In the genomic region with DNA sequence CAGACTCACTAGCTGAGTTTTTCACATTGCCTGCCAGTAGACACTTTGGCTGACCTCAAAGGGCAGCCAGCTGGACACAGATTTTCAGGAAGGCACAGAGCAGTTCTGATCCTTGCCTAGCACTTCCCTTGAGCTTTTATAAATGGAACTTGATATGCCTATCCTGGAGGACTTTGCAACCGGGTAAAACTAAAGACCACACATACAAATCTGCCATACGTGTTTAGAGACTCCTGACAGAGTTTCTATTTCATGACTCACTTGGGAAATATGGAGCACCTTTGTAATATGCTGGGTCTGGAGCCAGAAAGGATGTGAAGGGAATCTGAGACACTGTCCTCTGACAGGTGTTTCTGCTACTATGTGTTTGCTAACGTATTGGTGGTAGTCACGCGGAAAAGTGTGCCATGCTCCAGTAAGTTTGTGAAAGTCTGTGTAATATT, we compare ENCODE assay signal across 9 cellular contexts. TPM values are rescaled to one million over a fixed set of nuclear protein-coding genes. Genes with fewer than 3 reads are reported as not detected.
A peak's percentile ranks its signal among the peaks of the same experiment; 100 is the strongest.
DNase-seq lines count a peak whose midpoint lies in the region; ATAC-seq and TF ChIP-seq lines count a peak whose summit lies in the region.
"Had no signal": no experiment of that assay in that cellular context is flagged by ENCODE, and none has a peak within 500 bp of the region (broad histone marks: within the 10 kb centered on the region; RNA-seq: fewer than 3 reads in every experiment).

No MANE protein-coding gene starts in this region.

- H3K4me1 ChIP-seq in SJSA1 (replicated peaks) (peaks cover 19% of the 10 kb centered on the region), prostate gland (replicated peaks) (no peaks in the 10 kb centered on the region)
- H3K4me1 ChIP-seq: lower lobe of right lung had no signal

- H3K4me3 ChIP-seq in SJSA1 (no peak overlapping the region), prostate gland (no peak overlapping the region)
- H3K4me3 ChIP-seq: lower lobe of right lung had no signal

- intact Hi-C loops in prostate gland (cut with DNase I) = no loop called here

- H3K36me3 ChIP-seq in SJSA1 (no peaks in the 10 kb centered on the region), prostate gland (no peaks in the 10 kb centered on the region)
- H3K36me3 ChIP-seq: lower lobe of right lung had no signal

- DNase-seq in SJSA1 (ENCODE audit: low read depth in 1 of 2, low spot score in 2 of 2) (peak in 1 of 2 experiments; percentile 37), prostate gland (ENCODE audit: low spot score) (peak; percentile 47), Kasumi-1 (lab: John Stamatoyannopoulos, UW) (no peak), 8988T (no peak)
- DNase-seq in central memory CD4-positive, alpha-beta T cell = no peak
- no peak for DNase-seq in stimulated activated naive CD4-positive, alpha-beta T cell (lab: John Stamatoyannopoulos, UW)
- DNase-seq: lower lobe of right lung had no signal

- no peak for TF ChIP-seq POLR2A in prostate gland (IDR thresholded peaks at IDR 0.05)

- H3K27ac ChIP-seq in SJSA1 = peak overlapping the region; percentile 38
- peak overlapping the region in 1 of 2 donors; percentile 19 for H3K27ac ChIP-seq in prostate gland
- H3K27ac ChIP-seq: lower lobe of right lung had no signal

- 24% methylated on average over 5 of the region's 5 CpGs for WGBS in prostate gland

- ATAC-seq in GM19463 (IDR thresholded peaks at IDR 0.05; ENCODE audit: unreplicated experiment) (peak; percentile 91), HG03432 (IDR thresholded peaks at IDR 0.05; ENCODE audit: unreplicated experiment) (peak; percentile 90)

- TF ChIP-seq CTCF in prostate gland (IDR thresholded peaks at IDR 0.05) = no peak

- no peaks in the 10 kb centered on the region for H3K27me3 ChIP-seq in SJSA1 (replicated peaks)
- no peaks in the 10 kb centered on the region for H3K27me3 ChIP-seq in prostate gland (replicated peaks; ENCODE audit: insufficient read depth)

- H3K9me3 ChIP-seq in SJSA1 (replicated peaks) (no peaks in the 10 kb centered on the region), prostate gland (no peaks in the 10 kb centered on the region)
- H3K9me3 ChIP-seq: lower lobe of right lung had no signal

RNA-seq across cellular contexts. Expression of gene RASSF6, which starts 56.7 kb away (rescaled TPM):
- not detected in 2 replicates for total RNA-seq in SJSA1 (2014; rRNA removed; shearing (Covaris generic))
- total RNA-seq in prostate gland = 10 to 100 TPM in 1 of 2 donors, 1 to 10 TPM in 1; 6.2 to 17.5 TPM
